Comparison of ENCODE assay signal across 8 cellular contexts in genomic region chr12:69238589-69239285, GRCh38. TPM values are rescaled to one million over a fixed set of nuclear protein-coding genes. Genes with fewer than 3 reads are reported as not detected.
A peak's percentile ranks its signal among the peaks of the same experiment; 100 is the strongest.
DNase-seq lines count a peak whose midpoint lies in the region; ATAC-seq and TF ChIP-seq lines count a peak whose summit lies in the region.

No MANE protein-coding gene starts in this region.

- H4K20me1 ChIP-seq in OCI-LY7 (ENCODE audit: insufficient read depth, low read length), result peaks cover 32% of the 10 kb centered on the region

- TSS peak; percentile 87 for BruUV-seq in OCI-LY7 (replicated peaks; lab: Mats Ljungman, UMichigan)

- peak; percentile 0 for ATAC-seq in GM21390 (IDR thresholded peaks at IDR 0.05; ENCODE audit: unreplicated experiment)
- no peak for ATAC-seq in HG02763 (IDR thresholded peaks at IDR 0.05; ENCODE audit: unreplicated experiment)
- ATAC-seq in GM19467 (IDR thresholded peaks at IDR 0.05; ENCODE audit: unreplicated experiment), result no peak

- H3K4me2 ChIP-seq in OCI-LY7 (ENCODE audit: low read length), result peak overlapping the region; percentile 80

- H3K79me2 ChIP-seq in OCI-LY7 (ENCODE audit: insufficient read depth, low read depth, low read length), result peaks cover 39% of the 10 kb centered on the region

- peak overlapping the region; percentile 74 for H3K27ac ChIP-seq in OCI-LY7 (ENCODE audit: low read depth, low read length, poor library complexity, severe bottlenecking)

- intact Hi-C loops in OCI-LY7 (cut with micrococcal nuclease; ENCODE audit: unreplicated experiment), result loop anchor here (1.0 kb wide), 1 partner anchor 81 kb away; no protein-coding TSS in a partner anchor

- H3K9me2 ChIP-seq in OCI-LY7 (ENCODE audit: insufficient read depth, low read length), result no peaks in the 10 kb centered on the region

- CTCF ChIA-PET in AG04449 (lab: Yijun Ruan, JAX) (no interaction called here), OCI-LY7 (lab: Charles Lee; ENCODE audit: unreplicated experiment) (no interaction called here)

- DNase-seq in AG04449 (ENCODE audit: low read depth, low spot score), result no peak
- DNase-seq in OCI-LY7 (ENCODE audit: low spot score), result peak; percentile 7
- DNase-seq in epithelial cell of proximal tubule (ENCODE audit: low read depth), result no peak
- no peak for DNase-seq in retinal pigment epithelial cell (ENCODE audit: low read depth)
- DNase-seq in stimulated activated CD4-positive, alpha-beta T cell treated with anti-CD3 and anti-CD28 coated beads, Interleukin-4, amount 100 ng/mL, for 4 hours, result no peak

- peak overlapping the region; percentile 92 for H2AFZ ChIP-seq in OCI-LY7 (ENCODE audit: low read length)

- H3K4me1 ChIP-seq in OCI-LY7 (ENCODE audit: insufficient read depth, low read length, poor library complexity, severe bottlenecking), result peaks cover 43% of the 10 kb centered on the region

- peak overlapping the region; percentile 73 for H3K4me3 ChIP-seq in AG04449 (ENCODE audit: low read depth, low read length)
- H3K4me3 ChIP-seq in OCI-LY7 (ENCODE audit: low read depth, low read length, poor library complexity, severe bottlenecking), result peak overlapping the region; percentile 81
- peak overlapping the region; percentile 62 for H3K4me3 ChIP-seq in epithelial cell of proximal tubule (ENCODE audit: low read depth, low read length)
- H3K4me3 ChIP-seq in retinal pigment epithelial cell (ENCODE audit: low read length), result peak overlapping the region; percentile 77

- TF ChIP-seq CTCF in AG04449 (IDR thresholded peaks at IDR 0.05; ENCODE audit: insufficient read depth, low read length, missing control alignments) (no peak), OCI-LY7 (conservative IDR thresholded peaks at IDR 0.05; ENCODE audit: low read length) (no peak), epithelial cell of proximal tubule (conservative IDR thresholded peaks at IDR 0.05; ENCODE audit: low read depth, low read length) (no peak), retinal pigment epithelial cell (conservative IDR thresholded peaks at IDR 0.05; ENCODE audit: low read depth, low read length) (no peak)

- H3K9me3 ChIP-seq in OCI-LY7 (ENCODE audit: low read length), result no peaks in the 10 kb centered on the region

- POLR2A ChIA-PET in AG04449 (lab: Yijun Ruan, JAX), result no interaction called here
- POLR2A ChIA-PET in OCI-LY7 (lab: Charles Lee), result interaction anchor here (0.6 kb wide), 1 partner anchor 584 kb away, joined by 3 read pairs; no protein-coding TSS in a partner anchor

- H3K36me3 ChIP-seq in OCI-LY7 (ENCODE audit: insufficient read depth, low read length), result peaks cover 30% of the 10 kb centered on the region

RNA-seq across cellular contexts. Expression of gene CPSF6, which starts 0.6 kb away (rescaled TPM):
- 90.4 and 207 TPM in 2 replicates for total RNA-seq in OCI-LY7 (2014; rRNA removed; shearing (Covaris generic))
- total RNA-seq in OCI-LY7 (2022), result 163 and 165 TPM in 2 replicates
- total RNA-seq in epithelial cell of proximal tubule, result 19.7 and 40.2 TPM in 2 replicates
